ENCODE assay signal across 24 cellular contexts in genomic region chr12:48869191-48869590, GRCh38. TPM values are rescaled to one million over a fixed set of nuclear protein-coding genes. Genes with fewer than 3 reads are reported as not detected.
"Had no signal": no experiment of that assay in that cellular context is flagged by ENCODE, and none has a peak within 500 bp of the region (broad histone marks: within the 10 kb centered on the region; RNA-seq: fewer than 3 reads in every experiment).

No MANE protein-coding gene starts in this region.

- H3K9me3 ChIP-seq: breast epithelium had no signal

- H3K9me3 Mint-ChIP-seq: activated CD4-positive, alpha-beta memory T cell treated with anti-CD3 and anti-CD28 coated beads for 36 hours; activated CD4-positive, alpha-beta T cell treated with anti-CD3 and anti-CD28 coated beads, Interleukin-2, amount 10 ng/mL, durations not matched to agents 7 days and 5 days; activated naive CD4-positive, alpha-beta T cell treated with anti-CD3 and anti-CD28 coated beads for 36 hours; activated naive CD8-positive, alpha-beta T cell treated with anti-CD3 and anti-CD28 coated beads for 36 hours; activated T-cell treated with anti-CD3 and anti-CD28 coated beads, Interleukin-2, amount 50 U/mL, for 4 hours had no signal

- H3K36me3 Mint-ChIP-seq: activated CD4-positive, alpha-beta memory T cell treated with anti-CD3 and anti-CD28 coated beads for 36 hours; activated naive CD8-positive, alpha-beta T cell treated with anti-CD3 and anti-CD28 coated beads for 36 hours had no signal

- H3K27ac Mint-ChIP-seq: activated CD4-positive, alpha-beta memory T cell treated with anti-CD3 and anti-CD28 coated beads for 36 hours; activated CD4-positive, alpha-beta T cell treated with anti-CD3 and anti-CD28 coated beads, Interleukin-2, amount 10 ng/mL, durations not matched to agents 7 days and 5 days; activated naive CD4-positive, alpha-beta T cell treated with anti-CD3 and anti-CD28 coated beads for 36 hours; activated naive CD8-positive, alpha-beta T cell treated with anti-CD3 and anti-CD28 coated beads for 36 hours had no signal

- H3K27me3 ChIP-seq: breast epithelium had no signal

- H3K4me3 Mint-ChIP-seq: activated CD4-positive, alpha-beta memory T cell treated with anti-CD3 and anti-CD28 coated beads for 36 hours; activated CD4-positive, alpha-beta T cell treated with anti-CD3 and anti-CD28 coated beads, Interleukin-2, amount 10 ng/mL, durations not matched to agents 7 days and 5 days; activated naive CD4-positive, alpha-beta T cell treated with anti-CD3 and anti-CD28 coated beads for 36 hours; activated naive CD8-positive, alpha-beta T cell treated with anti-CD3 and anti-CD28 coated beads for 36 hours; activated T-cell treated with anti-CD3 and anti-CD28 coated beads, Interleukin-2, amount 50 U/mL, for 4 hours had no signal

- DNase-seq: activated CD4-positive, alpha-beta memory T cell treated with anti-CD3 and anti-CD28 coated beads for 36 hours; activated CD4-positive, alpha-beta T cell treated with anti-CD3 and anti-CD28 coated beads, Interleukin-2, amount 10 ng/mL, durations not matched to agents 7 days and 5 days; activated CD4-positive, CD25-positive, alpha-beta regulatory T cell; activated CD8-positive, alpha-beta memory T cell treated with anti-CD3 and anti-CD28 coated beads for 24 hours; activated effector memory CD4-positive, alpha-beta T cell treated with anti-CD3 and anti-CD28 coated beads, Interleukin-2, amount 50 U/mL, for 16 hours; activated naive CD4-positive, alpha-beta T cell treated with anti-CD3 and anti-CD28 coated beads for 36 hours; activated naive CD8-positive, alpha-beta T cell treated with anti-CD3 and anti-CD28 coated beads for 36 hours; activated T-cell treated with anti-CD3 and anti-CD28 coated beads, Interleukin-2, amount 50 U/mL, for 4 hours; NCI-H1048; NCI-H1417; NCI-H1694; NCI-H2029; NCI-H2107; NCI-H2171 treated with DMSO at 0.1 percent for 48 hours; NCI-H345; NCI-H510A; NCI-H526 treated with DMSO at 0.1 percent for 48 hours; NCI-H82; SIG-M5; T-helper 2 cell; T1000 had no signal

- H3K4me3 ChIP-seq: breast epithelium had no signal

- H3K36me3 ChIP-seq: breast epithelium had no signal

RNA-seq across cellular contexts. Expression of gene RND1, which starts 3.5 kb away (rescaled TPM):
- total RNA-seq: LHCN-M2, RPMI7951 had no signal
